ENCODE assay signal across 10 cellular contexts in genomic region chr1:156944848-156945247, GRCh38. TPM values are rescaled to one million over a fixed set of nuclear protein-coding genes. Genes with fewer than 3 reads are reported as not detected.
"Had no signal": no experiment of that assay in that cellular context is flagged by ENCODE, and none has a peak within 500 bp of the region (broad histone marks: within the 10 kb centered on the region; RNA-seq: fewer than 3 reads in every experiment).

No MANE protein-coding gene starts in this region.

- FAIRE-seq: HTR-8/SVneo had no signal

- H2AFZ ChIP-seq: GM23338 had no signal

- H3K9me3 Mint-ChIP-seq: GM23338, HFFc6, IgD-negative memory B cell had no signal

- H3K4me3 Mint-ChIP-seq: GM23338, HFFc6, IgD-negative memory B cell had no signal

- H3K4me3 ChIP-seq: GM23338, HAP-1 had no signal

- ATAC-seq: GM23338, HCT116 had no signal

- H3K4me1 ChIP-seq: HAP-1 had no signal

- H3K4me2 ChIP-seq: GM23338 had no signal

- H3K9me3 ChIP-seq: HAP-1 had no signal

- DNase-seq: H7, HFFc6, KBM-7 had no signal

- H3K27ac Mint-ChIP-seq: GM23338, HFFc6, IgD-negative memory B cell had no signal

- H3K4me1 Mint-ChIP-seq: IgD-negative memory B cell had no signal

RNA-seq across cellular contexts. Expression of gene LRRC71, which starts 24.4 kb away (rescaled TPM):
- total RNA-seq: GM23338, H4, H7, HT-29 had no signal
- polyA plus RNA-seq: IgD-negative memory B cell had no signal

RNA-seq across cellular contexts. Expression of gene PEAR1, which starts 51.3 kb away (rescaled TPM):
- total RNA-seq: H4 had no signal
- polyA plus RNA-seq: IgD-negative memory B cell had no signal
